In the genomic region with DNA sequence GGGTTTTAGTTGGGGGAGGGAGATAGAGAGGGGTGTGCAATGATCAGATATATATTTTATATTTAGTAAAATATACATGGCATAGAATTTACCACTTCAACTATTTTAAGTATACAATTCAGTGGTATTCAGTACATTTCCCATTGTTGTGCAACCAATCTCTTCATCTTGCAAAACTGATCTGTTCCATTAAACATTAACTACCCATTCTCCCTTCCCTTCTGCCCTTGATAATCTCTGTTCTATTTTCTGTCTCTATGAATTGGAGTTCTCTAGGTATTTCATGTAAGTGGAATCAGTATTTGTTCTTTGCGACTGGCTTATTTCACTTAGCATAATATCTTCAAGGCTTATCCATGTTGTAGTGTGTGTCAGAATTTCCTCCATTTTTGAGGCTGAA, we compare ENCODE assay signal across 20 cellular contexts. TPM values are rescaled to one million over a fixed set of nuclear protein-coding genes. Genes with fewer than 3 reads are reported as not detected.
A peak's percentile ranks its signal among the peaks of the same experiment; 100 is the strongest.
DNase-seq lines count a peak whose midpoint lies in the region; ATAC-seq and TF ChIP-seq lines count a peak whose summit lies in the region.
"Had no signal": no experiment of that assay in that cellular context is flagged by ENCODE, and none has a peak within 500 bp of the region (broad histone marks: within the 10 kb centered on the region; RNA-seq: fewer than 3 reads in every experiment).

No MANE protein-coding gene starts in this region.

- no peak overlapping the region for H3K23ac ChIP-seq in IMR-90 (ENCODE audit: low read depth, low read length)

- no peak overlapping the region for H2AK5ac ChIP-seq in IMR-90 (ENCODE audit: low read depth, low read length)

- H3K36me3 Mint-ChIP-seq in CD8-positive, alpha-beta memory T cell = peaks cover 0 to 4% (median 0%) of the 10 kb centered on the region in 3 donors
- H3K36me3 Mint-ChIP-seq: IgD-negative memory B cell had no signal

- H3K36me3 ChIP-seq in ACC112 (ENCODE audit: insufficient read depth, low read length) (peaks cover 31% of the 10 kb centered on the region), IMR-90 (ENCODE audit: control insufficient read depth, insufficient read depth, low read length) (peaks cover 58% of the 10 kb centered on the region), Peyer's patch (no peaks in the 10 kb centered on the region)
- H3K36me3 ChIP-seq in CD8-positive, alpha-beta memory T cell (ENCODE audit: insufficient read depth, low read length) = no peaks in the 10 kb centered on the region
- H3K36me3 ChIP-seq: BLaER1 had no signal

- POLR2A ChIA-PET in IMR-90 (lab: Charles Lee; ENCODE audit: unreplicated experiment) = no interaction called here
- POLR2A ChIA-PET in CD8-positive, alpha-beta memory T cell (lab: Charles Lee) = no interaction called here

- H3K27ac Mint-ChIP-seq in CD8-positive, alpha-beta memory T cell = no peak overlapping the region
- H3K27ac Mint-ChIP-seq: CD4-positive, alpha-beta T cell; IgD-negative memory B cell had no signal

- H2AK9ac ChIP-seq in IMR-90 (replicated peaks; ENCODE audit: low read depth, low read length, poor library complexity) = no peak overlapping the region

- peaks cover 3% of the 10 kb centered on the region for H3K4me1 ChIP-seq in ACC112 (ENCODE audit: control insufficient read depth, insufficient read depth, low read length, unreplicated experiment)
- H3K4me1 ChIP-seq in IMR-90 (ENCODE audit: control insufficient read depth, insufficient read depth, low read length) = peaks cover 5% of the 10 kb centered on the region
- no peaks in the 10 kb centered on the region for H3K4me1 ChIP-seq in Peyer's patch
- no peaks in the 10 kb centered on the region for H3K4me1 ChIP-seq in CD8-positive, alpha-beta memory T cell (ENCODE audit: insufficient read depth, low read length)
- H3K4me1 ChIP-seq: BLaER1 had no signal

- no peak for TF ChIP-seq RAD21 in IMR-90 (IDR thresholded peaks at IDR 0.05; ENCODE audit: low read length)

- H3K27me3 ChIP-seq in ACC112 (ENCODE audit: insufficient read depth, low read length) = no peaks in the 10 kb centered on the region
- no peaks in the 10 kb centered on the region for H3K27me3 ChIP-seq in IMR-90 (ENCODE audit: control insufficient read depth, insufficient read depth, low read length)
- no peaks in the 10 kb centered on the region for H3K27me3 ChIP-seq in Peyer's patch
- no peaks in the 10 kb centered on the region for H3K27me3 ChIP-seq in CD8-positive, alpha-beta memory T cell (ENCODE audit: insufficient read depth, low read length, poor library complexity, severe bottlenecking)
- H3K27me3 ChIP-seq: BLaER1 had no signal

- H2BK20ac ChIP-seq in IMR-90 (ENCODE audit: low read depth, low read length) = no peak overlapping the region

- no peak overlapping the region for H4K5ac ChIP-seq in IMR-90 (ENCODE audit: low read depth, low read length)

- no peaks in the 10 kb centered on the region for H4K20me1 ChIP-seq in IMR-90 (ENCODE audit: insufficient read depth, low read length)
- H4K20me1 ChIP-seq: BLaER1 had no signal

- ATAC-seq in IMR-90 (ENCODE audit: low read depth) (no peak), left lobe of liver (peak; percentile 55), Right ventricle myocardium inferior (no peak)

- dilution Hi-C loops in IMR-90 (cut with HindIII; ENCODE audit: low sequenced_read_pairs, unreplicated experiment) = no loop called here

- H2AFZ ChIP-seq in ACC112 (ENCODE audit: low read length, unreplicated experiment) = no peak overlapping the region
- no peak overlapping the region for H2AFZ ChIP-seq in IMR-90 (replicated peaks; ENCODE audit: low read length, poor library complexity)

- CTCF ChIA-PET in IMR-90 (lab: Yijun Ruan, JAX) = no interaction called here
- CTCF ChIA-PET in CD8-positive, alpha-beta memory T cell (lab: Charles Lee) = no interaction called here

- H3K9me1 ChIP-seq in IMR-90 (ENCODE audit: insufficient read depth, low read length) = peaks cover 9% of the 10 kb centered on the region

- H3K4me3 Mint-ChIP-seq in CD8-positive, alpha-beta memory T cell = no peak overlapping the region
- H3K4me3 Mint-ChIP-seq: CD4-positive, alpha-beta T cell; IgD-negative memory B cell had no signal

- TF ChIP-seq CTCF in IMR-90 (conservative IDR thresholded peaks at IDR 0.05; ENCODE audit: low read depth, low read length) = no peak
- TF ChIP-seq CTCF in Peyer's patch (IDR thresholded peaks at IDR 0.05) = no peak

- no peak overlapping the region for H2BK120ac ChIP-seq in IMR-90 (ENCODE audit: low read depth, low read length)

- DNase-seq in IMR-90 (no peak), left lobe of liver (ENCODE audit: low spot score) (no peak), renal cortical epithelial cell (ENCODE audit: low read depth) (peak; percentile 70), SKM-1 treated with dmso at 0.1 percent for 144 hours (lab: John Stamatoyannopoulos, UW; ENCODE audit: unreplicated experiment) (no peak), Right ventricle myocardium inferior (ENCODE audit: missing footprints) (no peak), Peyer's patch (no peak)
- DNase-seq in CD8-positive, alpha-beta memory T cell = no peak
- DNase-seq: CD4-positive, alpha-beta T cell; DMS153; GDM1; NCI-H1105; NCI-H1694; NCI-H2081; NCI-H2171; NCI-H524 treated with DMSO at 0.1 percent for 48 hours; SHP77 had no signal

- H3K9me3 ChIP-seq in IMR-90 (ENCODE audit: control insufficient read depth, insufficient read depth, low read length) (no peaks in the 10 kb centered on the region), Peyer's patch (no peaks in the 10 kb centered on the region)
- H3K9me3 ChIP-seq in CD8-positive, alpha-beta memory T cell (ENCODE audit: low read length) = no peaks in the 10 kb centered on the region

- no peak overlapping the region for H3K4ac ChIP-seq in IMR-90 (ENCODE audit: low read depth, low read length)

- H3K4me2 ChIP-seq in IMR-90 (ENCODE audit: low read depth, low read length) = no peak overlapping the region
- H3K4me2 ChIP-seq: BLaER1 had no signal

- no peak overlapping the region for H4K91ac ChIP-seq in IMR-90 (ENCODE audit: insufficient read depth, low read depth, low read length)

- TF ChIP-seq POLR2A in IMR-90 (IDR thresholded peaks at IDR 0.05; ENCODE audit: low read depth, low read length) (no peak), Peyer's patch (IDR thresholded peaks at IDR 0.05) (no peak)

- no peak overlapping the region for H2BK5ac ChIP-seq in IMR-90 (ENCODE audit: low read depth, low read length, poor library complexity, severe bottlenecking)

- H3K4me3 ChIP-seq in ACC112 (ENCODE audit: low read depth, low read length) (no peak overlapping the region), IMR-90 (ENCODE audit: insufficient read depth, low read depth, low read length) (no peak overlapping the region), Peyer's patch (no peak overlapping the region)
- H3K4me3 ChIP-seq in CD8-positive, alpha-beta memory T cell (ENCODE audit: low read length) = no peak overlapping the region
- H3K4me3 ChIP-seq: BLaER1 had no signal

- H3K4me1 Mint-ChIP-seq in CD8-positive, alpha-beta memory T cell = no peaks in the 10 kb centered on the region

- no peaks in the 10 kb centered on the region for H3K79me2 ChIP-seq in ACC112 (ENCODE audit: control insufficient read depth, insufficient read depth, low read length, unreplicated experiment)

- H2BK15ac ChIP-seq in IMR-90 (ENCODE audit: low read depth, low read length) = no peak overlapping the region

- no peaks in the 10 kb centered on the region for H3K9me3 Mint-ChIP-seq in CD8-positive, alpha-beta memory T cell
- H3K9me3 Mint-ChIP-seq: CD4-positive, alpha-beta T cell had no signal

- H3K56ac ChIP-seq in IMR-90 (ENCODE audit: extremely low read depth, insufficient read depth, low read length) = no peak overlapping the region

- intact Hi-C loops in IMR-90 (cut with micrococcal nuclease) (no loop called here), Right ventricle myocardium inferior (cut with DNase I) (no loop called here)

- no CpG with 5 or more reads among the region's 1 CpG for WGBS in IMR-90 (ENCODE audit: extremely low coverage in 2 of 2, insufficient read length in 1 of 2), 2 experiments

- no peak overlapping the region for H3K18ac ChIP-seq in IMR-90 (ENCODE audit: low read depth, low read length)

- H3K14ac ChIP-seq in IMR-90 (replicated peaks; ENCODE audit: low read depth, low read length) = no peak overlapping the region

- H3K9ac ChIP-seq in IMR-90 (ENCODE audit: low read depth, low read length) = no peak overlapping the region
- H3K9ac ChIP-seq: BLaER1 had no signal

- 0 out of 2 replicates have a peak overlapping the region, but pooled peaks have one; percentile 17 for H3K27ac ChIP-seq in ACC112 (ENCODE audit: low read depth, low read length)
- no peak overlapping the region for H3K27ac ChIP-seq in IMR-90 (ENCODE audit: insufficient read depth, low read length)
- no peak overlapping the region for H3K27ac ChIP-seq in Peyer's patch
- no peak overlapping the region for H3K27ac ChIP-seq in CD8-positive, alpha-beta memory T cell (ENCODE audit: low read depth, low read length)
- H3K27ac ChIP-seq: BLaER1 had no signal

- in situ Hi-C loops in IMR-90 (cut with MboI; ENCODE audit: low sequenced_read_pairs) = no loop called here

- no peak overlapping the region for H4K8ac ChIP-seq in IMR-90 (ENCODE audit: low read depth in 2 of 2, low read length in 2 of 2)

- BruUV-seq in IMR-90 (replicated peaks; lab: Mats Ljungman, UMichigan) = no TSS peak

- H3K27me3 Mint-ChIP-seq in CD8-positive, alpha-beta memory T cell = peaks cover 0 to 2% of the 10 kb centered on the region in 2 donors
- H3K27me3 Mint-ChIP-seq: CD4-positive, alpha-beta T cell had no signal

- no peaks in the 10 kb centered on the region for H3K79me1 ChIP-seq in IMR-90 (ENCODE audit: low read depth in 1 of 2, low read length in 2 of 2)

TF ChIP-seq in IMR-90, 13 proteins besides CTCF, POLR2A, EP300 and RAD21 (continues in another document):
- no peak for TF ChIP-seq RFX5 (IDR thresholded peaks at IDR 0.05; ENCODE audit: low read depth, low read length)
- TF ChIP-seq, protein P1, sequence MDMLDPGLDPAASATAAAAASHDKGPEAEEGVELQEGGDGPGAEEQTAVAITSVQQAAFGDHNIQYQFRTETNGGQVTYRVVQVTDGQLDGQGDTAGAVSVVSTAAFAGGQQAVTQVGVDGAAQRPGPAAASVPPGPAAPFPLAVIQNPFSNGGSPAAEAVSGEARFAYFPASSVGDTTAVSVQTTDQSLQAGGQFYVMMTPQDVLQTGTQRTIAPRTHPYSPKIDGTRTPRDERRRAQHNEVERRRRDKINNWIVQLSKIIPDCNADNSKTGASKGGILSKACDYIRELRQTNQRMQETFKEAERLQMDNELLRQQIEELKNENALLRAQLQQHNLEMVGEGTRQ (IDR thresholded peaks at IDR 0.05; ENCODE audit: low read depth, low read length) = no peak

RNA-seq across cellular contexts. Expression of a gene that starts 38.6 kb away (rescaled TPM):
- 483 and 618 TPM in 2 replicates for total RNA-seq in IMR-90 (2012; rRNA removed)
- 1,362 and 1,551 TPM in 2 replicates for polyA plus RNA-seq in IMR-90 (2012; rRNA removed)
- 790 and 1,298 TPM in 2 replicates for polyA plus RNA-seq in IMR-90 (2012; cell fraction: cytosol; rRNA removed)
- 1,060 and 1,205 TPM in 2 replicates for polyA plus RNA-seq in IMR-90 (2012; cell fraction: nucleus; rRNA removed; ENCODE audit: low replicate concordance)
- total RNA-seq in left lobe of liver = 49.3 TPM
- total RNA-seq in renal cortical epithelial cell = 468 and 692 TPM in 2 replicates
- 66.5 TPM for total RNA-seq in Right ventricle myocardium inferior
- 10 to 100 TPM; 17.5 to 56.9 (median 26.3) TPM for total RNA-seq in Peyer's patch
- total RNA-seq in CD8-positive, alpha-beta memory T cell = 1 to 10 TPM; 8.8 to 9.2 TPM
- polyA plus RNA-seq in CD8-positive, alpha-beta memory T cell = 4.9 TPM
- total RNA-seq: OCI-LY7 had no signal
